8 cellular contexts compared by ENCODE assay signal in the genomic region with DNA sequence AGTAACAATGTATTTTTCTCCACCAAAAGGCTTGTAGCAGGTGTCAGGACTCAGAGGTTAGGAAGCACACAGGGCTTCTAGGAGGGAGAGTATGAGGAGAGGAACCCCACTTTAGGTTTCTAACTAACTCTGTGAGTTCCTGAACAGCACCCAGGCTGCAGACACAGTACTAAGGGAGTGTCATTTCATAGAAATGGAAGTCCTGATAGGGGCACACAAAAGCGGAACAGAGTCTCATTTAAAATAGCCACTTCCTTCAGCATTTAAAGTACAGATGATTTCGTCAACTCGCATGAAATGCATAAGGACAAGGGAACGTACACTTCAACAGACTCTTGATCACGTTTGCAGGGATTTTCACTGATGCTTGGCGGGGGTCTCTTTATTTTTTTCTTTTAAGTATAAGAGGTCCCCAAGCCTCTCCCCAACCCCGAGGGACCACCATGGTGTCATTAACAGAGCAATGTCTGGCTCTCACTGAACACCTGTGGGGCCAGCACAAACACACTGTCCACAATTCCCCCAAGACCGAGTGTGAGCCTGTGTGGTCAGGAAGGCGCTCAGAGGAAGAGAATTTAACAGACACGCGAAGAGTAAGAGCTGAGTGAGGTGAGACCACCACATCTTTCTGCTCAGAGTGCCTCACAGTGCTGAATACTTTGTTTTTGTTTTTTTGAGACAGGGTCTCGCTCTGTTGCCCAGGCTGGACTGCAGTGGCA.
DNase-seq lines count a peak whose midpoint lies in the region; ATAC-seq lines count a peak whose summit lies in the region.

No MANE protein-coding gene starts in this region.

- no peak overlapping the region for H3K4me3 ChIP-seq in mucosa of rectum (ENCODE audit: low read length in 2 of 2)

- H3K9me3 ChIP-seq in mucosa of rectum (ENCODE audit: control insufficient read depth in 2 of 2, low read length in 2 of 2), result no peaks in the 10 kb centered on the region

- ATAC-seq in GM18870 (IDR thresholded peaks at IDR 0.05; ENCODE audit: unreplicated experiment) (peak; percentile 72), HG02588 (IDR thresholded peaks at IDR 0.05; ENCODE audit: unreplicated experiment) (peak; percentile 70)

- peak overlapping the region in 1 of 2 donors; percentile 19 for H3K9ac ChIP-seq in mucosa of rectum (ENCODE audit: low read depth in 1 of 2, low read length in 2 of 2)

- DNase-seq in NOMO-1 treated with DMSO at 0.1 percent for 48 hours (lab: John Stamatoyannopoulos, UW; ENCODE audit: unreplicated experiment), result peak; percentile 79
- no peak for DNase-seq in effector CD4-positive, alpha-beta T cell
- no peak for DNase-seq in GM03348 (ENCODE audit: low spot score)
- DNase-seq in NCI-H82 treated with DMSO at 0.1 percent for 48 hours (lab: John Stamatoyannopoulos, UW; ENCODE audit: unreplicated experiment), result no peak
- DNase-seq in NCI-H1694 treated with DMSO at 0.1 percent for 48 hours (lab: John Stamatoyannopoulos, UW), result no peak

- H3K27ac ChIP-seq in mucosa of rectum (ENCODE audit: low read depth in 2 of 2, low read length in 2 of 2), result peak overlapping the region; percentile 12 to 52

- no peaks in the 10 kb centered on the region for H3K27me3 ChIP-seq in mucosa of rectum (ENCODE audit: control insufficient read depth in 2 of 2, insufficient read depth in 2 of 2, low read length in 2 of 2)

- no peaks in the 10 kb centered on the region for H3K4me1 ChIP-seq in mucosa of rectum (ENCODE audit: control insufficient read depth in 2 of 2, insufficient read depth in 2 of 2, low read length in 2 of 2)

- H3K36me3 ChIP-seq in mucosa of rectum (ENCODE audit: control insufficient read depth in 2 of 2, insufficient read depth in 2 of 2, low read length in 2 of 2), result peaks cover 12 to 44% of the 10 kb centered on the region in 2 donors
